20 cellular contexts compared by ENCODE assay signal in genomic region chr12:47004634-47005033, GRCh38.
"Had no signal": no experiment of that assay in that cellular context is flagged by ENCODE, and none has a peak within 500 bp of the region (broad histone marks: within the 10 kb centered on the region; RNA-seq: fewer than 3 reads in every experiment).

No MANE protein-coding gene starts in this region.

- H3K4me1 ChIP-seq: adrenal gland, esophagus squamous epithelium, thyroid gland had no signal

- DNase-seq: activated CD4-positive, alpha-beta T cell treated with anti-CD3 and anti-CD28 coated beads, Interleukin-2, amount 10 ng/mL, durations not matched to agents 24 days and 14 days; activated CD8-positive, alpha-beta T cell treated with anti-CD3 and anti-CD28 coated beads for 36 hours; activated T-cell treated with anti-CD3 and anti-CD28 coated beads, Interleukin-2, amount 50 U/mL, for 24 hours; dermis blood vessel endothelial cell; effector memory CD4-positive, alpha-beta T cell; esophagus squamous epithelium; foreskin fibroblast; hippocampal formation; islet precursor cell; retina; stimulated activated CD4-positive, alpha-beta T cell treated with anti-CD3 and anti-CD28 coated beads, Interleukin-12 subunit alpha, Interleukin-12 subunit beta, amount 100 ng/mL, for 4 hours; stimulated activated CD4-positive, alpha-beta T cell treated with anti-CD3 and anti-CD28 coated beads, Interleukin-1b, Interleukin-23, amount 100 ng/mL, for 48 hours; stimulated activated naive CD4-positive, alpha-beta T cell treated with Interleukin-2 at 50 U/mL for 16 hours; SW 1271; thyroid gland had no signal

- H3K4me3 ChIP-seq: adrenal gland, cardiac muscle cell, esophagus squamous epithelium, thyroid gland had no signal

- H3K27ac ChIP-seq: adrenal gland, cardiac muscle cell, esophagus squamous epithelium, thyroid gland had no signal

- H3K27ac Mint-ChIP-seq: activated CD4-positive, alpha-beta T cell treated with anti-CD3 and anti-CD28 coated beads, Interleukin-2, amount 10 ng/mL, durations not matched to agents 24 days and 14 days; activated CD8-positive, alpha-beta T cell treated with anti-CD3 and anti-CD28 coated beads for 36 hours; activated naive CD4-positive, alpha-beta T cell treated with anti-CD3 and anti-CD28 coated beads, Interleukin-2, amount 50 U/mL, for 24 hours; activated T-cell treated with anti-CD3 and anti-CD28 coated beads, Interleukin-2, amount 50 U/mL, for 24 hours; T-helper 2 cell treated with Interferon-gamma antibody and Interleukin-4, amounts not matched to agents 5 μg/mL and 100 μg/mL, for 36 hours had no signal

- H3K9me3 ChIP-seq: adrenal gland, esophagus squamous epithelium, thyroid gland had no signal

- H3K36me3 ChIP-seq: adrenal gland, cardiac muscle cell, esophagus squamous epithelium, thyroid gland had no signal

- H3K9me3 Mint-ChIP-seq: activated CD4-positive, alpha-beta T cell treated with anti-CD3 and anti-CD28 coated beads, Interleukin-2, amount 10 ng/mL, durations not matched to agents 24 days and 14 days; activated CD8-positive, alpha-beta T cell treated with anti-CD3 and anti-CD28 coated beads for 36 hours; activated naive CD4-positive, alpha-beta T cell treated with anti-CD3 and anti-CD28 coated beads, Interleukin-2, amount 50 U/mL, for 24 hours; activated T-cell treated with anti-CD3 and anti-CD28 coated beads, Interleukin-2, amount 50 U/mL, for 24 hours; neural crest cell; T-helper 2 cell treated with Interferon-gamma antibody and Interleukin-4, amounts not matched to agents 5 μg/mL and 100 μg/mL, for 36 hours had no signal

- H3K4me1 Mint-ChIP-seq: activated CD4-positive, alpha-beta T cell treated with anti-CD3 and anti-CD28 coated beads, Interleukin-2, amount 10 ng/mL, durations not matched to agents 24 days and 14 days; activated naive CD4-positive, alpha-beta T cell treated with anti-CD3 and anti-CD28 coated beads, Interleukin-2, amount 50 U/mL, for 24 hours; neural crest cell had no signal

- ATAC-seq: activated CD8-positive, alpha-beta T cell treated with anti-CD3 and anti-CD28 coated beads for 36 hours had no signal

- H3K27me3 ChIP-seq: adrenal gland, cardiac muscle cell, esophagus squamous epithelium, thyroid gland had no signal

- H3K4me3 Mint-ChIP-seq: activated CD4-positive, alpha-beta T cell treated with anti-CD3 and anti-CD28 coated beads, Interleukin-2, amount 10 ng/mL, durations not matched to agents 24 days and 14 days; activated CD8-positive, alpha-beta T cell treated with anti-CD3 and anti-CD28 coated beads for 36 hours; activated naive CD4-positive, alpha-beta T cell treated with anti-CD3 and anti-CD28 coated beads, Interleukin-2, amount 50 U/mL, for 24 hours; activated T-cell treated with anti-CD3 and anti-CD28 coated beads, Interleukin-2, amount 50 U/mL, for 24 hours; neural crest cell; T-helper 2 cell treated with Interferon-gamma antibody and Interleukin-4, amounts not matched to agents 5 μg/mL and 100 μg/mL, for 36 hours had no signal

- H3K36me3 Mint-ChIP-seq: activated naive CD4-positive, alpha-beta T cell treated with anti-CD3 and anti-CD28 coated beads, Interleukin-2, amount 50 U/mL, for 24 hours had no signal
